In genomic region chr9:92377904-92378303, GRCh38 we compare ENCODE assay signal across 22 cellular contexts. TPM values are rescaled to one million over a fixed set of nuclear protein-coding genes. Genes with fewer than 3 reads are reported as not detected.
DNase-seq lines count a peak whose midpoint lies in the region; ATAC-seq, FAIRE-seq and TF ChIP-seq lines count a peak whose summit lies in the region.
"Had no signal": no experiment of that assay in that cellular context is flagged by ENCODE, and none has a peak within 500 bp of the region (broad histone marks: within the 10 kb centered on the region; RNA-seq: fewer than 3 reads in every experiment).

No MANE protein-coding gene starts in this region.

- H3K36me3 Mint-ChIP-seq in activated CD4-positive, alpha-beta T cell treated with anti-CD3 and anti-CD28 coated beads, Interleukin-2, amount 10 ng/mL, durations not matched to agents 24 days and 14 days (ENCODE audit: low read depth) = peaks cover 34% of the 10 kb centered on the region

- no peak overlapping the region for H2AFZ ChIP-seq in keratinocyte (ENCODE audit: control insufficient read depth, low read length)

- H3K27me3 ChIP-seq in keratinocyte (ENCODE audit: control insufficient read depth, extremely low read depth, insufficient read depth, low read length) = no peaks in the 10 kb centered on the region
- H3K27me3 ChIP-seq in vagina = no peaks in the 10 kb centered on the region
- H3K27me3 ChIP-seq: adrenal gland, breast epithelium, dorsolateral prefrontal cortex, gastrocnemius medialis, neutrophil, suprapubic skin had no signal

- H3K27ac Mint-ChIP-seq in activated CD4-positive, alpha-beta T cell treated with anti-CD3 and anti-CD28 coated beads, Interleukin-2, amount 10 ng/mL, durations not matched to agents 24 days and 14 days = peak overlapping the region; percentile 26
- H3K27ac Mint-ChIP-seq: CD4-positive, alpha-beta T cell had no signal

- H3K9me1 ChIP-seq in keratinocyte (ENCODE audit: control insufficient read depth, extremely low read depth, insufficient read depth, low read length) = no peaks in the 10 kb centered on the region

- intact Hi-C loops in activated CD4-positive, alpha-beta T cell treated with anti-CD3 and anti-CD28 coated beads, Interleukin-2, amount 10 ng/mL, durations not matched to agents 24 days and 14 days (cut with micrococcal nuclease) = no loop called here
- intact Hi-C loops in vagina (cut with DNase I) = no loop called here
- intact Hi-C loops in posterior cingulate gyrus (cut with DNase I) = no loop called here

- H3K4me3 Mint-ChIP-seq in activated CD4-positive, alpha-beta T cell treated with anti-CD3 and anti-CD28 coated beads, Interleukin-2, amount 10 ng/mL, durations not matched to agents 24 days and 14 days = no peak overlapping the region
- H3K4me3 Mint-ChIP-seq: CD4-positive, alpha-beta T cell had no signal

- H3K27me3 Mint-ChIP-seq in activated CD4-positive, alpha-beta T cell treated with anti-CD3 and anti-CD28 coated beads, Interleukin-2, amount 10 ng/mL, durations not matched to agents 24 days and 14 days = no peaks in the 10 kb centered on the region
- H3K27me3 Mint-ChIP-seq: CD4-positive, alpha-beta T cell had no signal

- H3K9me3 ChIP-seq in keratinocyte (ENCODE audit: control insufficient read depth, low read depth, low read length) (no peaks in the 10 kb centered on the region), vagina (peaks cover 2% of the 10 kb centered on the region)
- H3K9me3 ChIP-seq: neutrophil, suprapubic skin had no signal

- H3K27ac ChIP-seq in keratinocyte (ENCODE audit: control insufficient read depth, insufficient read depth, low read length) (no peak overlapping the region), vagina (peak overlapping the region; percentile 38)
- H3K27ac ChIP-seq: adrenal gland, breast epithelium, dorsolateral prefrontal cortex, gastrocnemius medialis, neutrophil, suprapubic skin had no signal

- dilution Hi-C loops in keratinocyte (cut with MboI; ENCODE audit: extremely low pct_ligation_motif_present, low sequenced_read_pairs) = no loop called here

- no peak for ATAC-seq in HG02885 (IDR thresholded peaks at IDR 0.05; ENCODE audit: poor library complexity, unreplicated experiment)
- ATAC-seq: gastrocnemius medialis, PC-3 had no signal

- H3K4me1 ChIP-seq in keratinocyte (ENCODE audit: control insufficient read depth, extremely low read depth, insufficient read depth, low read length) (no peaks in the 10 kb centered on the region), vagina (no peaks in the 10 kb centered on the region)
- H3K4me1 ChIP-seq: adrenal gland, breast epithelium, gastrocnemius medialis, suprapubic skin had no signal

- no peak for TF ChIP-seq POLR2A in vagina (IDR thresholded peaks at IDR 0.05)

- H3K36me3 ChIP-seq in keratinocyte (ENCODE audit: control insufficient read depth in 2 of 2, extremely low read depth in 1 of 2, insufficient read depth in 2 of 2, low read length in 2 of 2) = no peaks in the 10 kb centered on the region
- no peaks in the 10 kb centered on the region for H3K36me3 ChIP-seq in vagina
- H3K36me3 ChIP-seq: adrenal gland, breast epithelium, gastrocnemius medialis, neutrophil, suprapubic skin had no signal

- H3K4me3 ChIP-seq in keratinocyte (ENCODE audit: control insufficient read depth in 2 of 3, extremely low read depth in 1 of 3, insufficient read depth in 2 of 3, low read depth in 1 of 3, low read length in 3 of 3) (no peak overlapping the region), vagina (no peak overlapping the region)
- H3K4me3 ChIP-seq: adrenal gland, breast epithelium, dorsolateral prefrontal cortex, gastrocnemius medialis, suprapubic skin had no signal

- H3K9me3 Mint-ChIP-seq in activated CD4-positive, alpha-beta T cell treated with anti-CD3 and anti-CD28 coated beads, Interleukin-2, amount 10 ng/mL, durations not matched to agents 24 days and 14 days = peaks cover 9% of the 10 kb centered on the region

- FAIRE-seq in keratinocyte (lab: Jason Lieb, UNC) = peak; percentile 55

- no peak overlapping the region for H3K9ac ChIP-seq in keratinocyte (ENCODE audit: control insufficient read depth, extremely low read depth, insufficient read depth, low read length)

- H3K4me1 Mint-ChIP-seq in activated CD4-positive, alpha-beta T cell treated with anti-CD3 and anti-CD28 coated beads, Interleukin-2, amount 10 ng/mL, durations not matched to agents 24 days and 14 days = peaks cover 25% of the 10 kb centered on the region

- peak; percentile 60 for DNase-seq in activated CD4-positive, alpha-beta T cell treated with anti-CD3 and anti-CD28 coated beads, Interleukin-2, amount 10 ng/mL, durations not matched to agents 24 days and 14 days
- no peak for DNase-seq in activated CD4-positive, alpha-beta T cell treated with anti-CD3 and anti-CD28 coated beads for 48 hours
- DNase-seq in NCI-H774 (lab: John Stamatoyannopoulos, UW) = peak; percentile 34
- DNase-seq in keratinocyte (ENCODE audit: low read depth, low spot score) = no peak
- DNase-seq in vagina (ENCODE audit: extremely low spot score in 2 of 2) = no peak
- DNase-seq in posterior cingulate gyrus = no peak
- DNase-seq in NCI-H82 treated with DMSO at 0.1 percent for 48 hours (lab: John Stamatoyannopoulos, UW; ENCODE audit: unreplicated experiment) = no peak
- DNase-seq: adrenal gland; CD4-positive, alpha-beta T cell; dorsolateral prefrontal cortex; gastrocnemius medialis; KG1; midbrain; NCI-H1048; NCI-H526; PC-3; stimulated activated CD4-positive, alpha-beta T cell treated with anti-CD3 and anti-CD28 coated beads, Interleukin-15, amount 100 ng/mL, for 24 hours had no signal

- no peaks in the 10 kb centered on the region for H3K79me2 ChIP-seq in keratinocyte (ENCODE audit: control insufficient read depth, insufficient read depth, low read length)

- TF ChIP-seq CTCF in keratinocyte (optimal IDR thresholded peaks at IDR 0.05 in 1 of 3, IDR thresholded peaks at IDR 0.05 in 1 of 3, conservative IDR thresholded peaks at IDR 0.05 in 1 of 3; ENCODE audit: extremely low read depth in 1 of 3, insufficient read depth in 2 of 3, low read length in 3 of 3) (no peak), vagina (IDR thresholded peaks at IDR 0.05) (no peak)

- no peak overlapping the region for H3K4me2 ChIP-seq in keratinocyte (ENCODE audit: control insufficient read depth, extremely low read depth, insufficient read depth, low read depth, low read length)

- H4K20me1 ChIP-seq in keratinocyte (ENCODE audit: control insufficient read depth, extremely low read depth, insufficient read depth, low read length) = no peaks in the 10 kb centered on the region

RNA-seq across cellular contexts. Expression of gene OGN, which starts 26.5 kb away (rescaled TPM):
- not detected in 2 replicates for total RNA-seq in activated CD4-positive, alpha-beta T cell treated with anti-CD3 and anti-CD28 coated beads, Interleukin-2, amount 10 ng/mL, durations not matched to agents 24 days and 14 days
- not detected in 3 replicates for polyA plus RNA-seq in keratinocyte
- not detected for polyA plus RNA-seq in keratinocyte (2011; ENCODE audit: low read depth)
- not detected in 2 replicates for polyA plus RNA-seq in keratinocyte (2011; cell fraction: cytosol; rRNA removed)
- not detected in 2 replicates for polyA plus RNA-seq in keratinocyte (2011; cell fraction: nucleus; rRNA removed)
- polyA plus RNA-seq in keratinocyte (2012; ENCODE audit: low replicate concordance) = 0.14 TPM in 1 of 2 replicates, not detected in the other
- polyA minus RNA-seq in keratinocyte = not detected in 3 replicates
- polyA minus RNA-seq in keratinocyte (2011; cell fraction: cytosol; rRNA and poly(A)+ RNA removed) = not detected
- polyA minus RNA-seq in keratinocyte (2011; cell fraction: nucleus; rRNA and poly(A)+ RNA removed) = not detected in 2 replicates
- 11.5 TPM for total RNA-seq in vagina
- total RNA-seq: PC-3; T-helper 2 cell treated with Interferon-gamma antibody and Interleukin-4, amounts not matched to agents 100 ng/mL and 5 ng/mL, for 36 hours had no signal

RNA-seq across cellular contexts. Expression of gene OMD, which starts 46.4 kb away (rescaled TPM):
- total RNA-seq in activated CD4-positive, alpha-beta T cell treated with anti-CD3 and anti-CD28 coated beads, Interleukin-2, amount 10 ng/mL, durations not matched to agents 24 days and 14 days = not detected in 2 replicates
- polyA plus RNA-seq in keratinocyte = not detected in 3 replicates
- polyA plus RNA-seq in keratinocyte (2011; ENCODE audit: low read depth) = not detected
- polyA plus RNA-seq in keratinocyte (2011; cell fraction: cytosol; rRNA removed) = not detected in 2 replicates
- not detected in 2 replicates for polyA plus RNA-seq in keratinocyte (2011; cell fraction: nucleus; rRNA removed)
- polyA plus RNA-seq in keratinocyte (2012; ENCODE audit: low replicate concordance) = 0.08 TPM in 1 of 2 replicates, not detected in the other
- polyA minus RNA-seq in keratinocyte = not detected in 3 replicates
- polyA minus RNA-seq in keratinocyte (2011; cell fraction: cytosol; rRNA and poly(A)+ RNA removed) = not detected
- polyA minus RNA-seq in keratinocyte (2011; cell fraction: nucleus; rRNA and poly(A)+ RNA removed) = not detected in 2 replicates
- total RNA-seq in vagina = 10.3 TPM
- total RNA-seq: CD4-positive, alpha-beta T cell; PC-3; T-helper 2 cell treated with Interferon-gamma antibody and Interleukin-4, amounts not matched to agents 100 ng/mL and 5 ng/mL, for 36 hours had no signal

RNA-seq across cellular contexts. Expression of gene CENPP, which starts 52.2 kb away (rescaled TPM):
- 26.9 and 27.5 TPM in 2 replicates for total RNA-seq in activated CD4-positive, alpha-beta T cell treated with anti-CD3 and anti-CD28 coated beads, Interleukin-2, amount 10 ng/mL, durations not matched to agents 24 days and 14 days
- polyA plus RNA-seq in keratinocyte = 2.8 to 6.7 TPM (median 3.3 TPM) in 3 replicates
- 1.3 TPM for polyA plus RNA-seq in keratinocyte (2011; ENCODE audit: low read depth)
- polyA plus RNA-seq in keratinocyte (2011; cell fraction: cytosol; rRNA removed) = 3.3 and 4.6 TPM in 2 replicates
- polyA plus RNA-seq in keratinocyte (2011; cell fraction: nucleus; rRNA removed) = 1.5 and 2.0 TPM in 2 replicates
- 2.7 and 4.6 TPM in 2 replicates for polyA plus RNA-seq in keratinocyte (2012; ENCODE audit: low replicate concordance)
- polyA minus RNA-seq in keratinocyte = 0.75 to 3.0 TPM (median 2.0 TPM) in 3 replicates
- 2.5 TPM for polyA minus RNA-seq in keratinocyte (2011; cell fraction: cytosol; rRNA and poly(A)+ RNA removed)
- polyA minus RNA-seq in keratinocyte (2011; cell fraction: nucleus; rRNA and poly(A)+ RNA removed) = 1.2 and 7.8 TPM in 2 replicates
- total RNA-seq in vagina = 9.3 TPM

RNA-seq across cellular contexts. Expression of gene NOL8, which starts 52.8 kb away (rescaled TPM):
- 84.9 and 90.9 TPM in 2 replicates for total RNA-seq in activated CD4-positive, alpha-beta T cell treated with anti-CD3 and anti-CD28 coated beads, Interleukin-2, amount 10 ng/mL, durations not matched to agents 24 days and 14 days
- polyA plus RNA-seq in keratinocyte = 18.8 to 28.9 TPM (median 20.2 TPM) in 3 replicates
- 53.0 TPM for polyA plus RNA-seq in keratinocyte (2011; ENCODE audit: low read depth)
- 10.6 and 14.5 TPM in 2 replicates for polyA plus RNA-seq in keratinocyte (2011; cell fraction: cytosol; rRNA removed)
- 40.5 and 59.0 TPM in 2 replicates for polyA plus RNA-seq in keratinocyte (2011; cell fraction: nucleus; rRNA removed)
- 21.2 and 25.5 TPM in 2 replicates for polyA plus RNA-seq in keratinocyte (2012; ENCODE audit: low replicate concordance)
- 2.7 to 50.9 TPM (median 19.1 TPM) in 3 replicates for polyA minus RNA-seq in keratinocyte
- polyA minus RNA-seq in keratinocyte (2011; cell fraction: cytosol; rRNA and poly(A)+ RNA removed) = 14.4 TPM
- 25.6 and 50.8 TPM in 2 replicates for polyA minus RNA-seq in keratinocyte (2011; cell fraction: nucleus; rRNA and poly(A)+ RNA removed)
- 35.6 TPM for total RNA-seq in vagina

Comparison
In these comparisons a context has a peak if more than half of its experiments do, and no peak if none do; other contexts are left out.
1. DNase-seq: peak in activated CD4-positive, alpha-beta T cell treated with anti-CD3 and anti-CD28 coated beads, Interleukin-2, amount 10 ng/mL, durations not matched to agents 24 days and 14 days (single experiment) and NCI-H774 (single experiment); none in activated CD4-positive, alpha-beta T cell treated with anti-CD3 and anti-CD28 coated beads for 48 hours (single experiment), keratinocyte (single experiment), vagina (0 of 2), posterior cingulate gyrus (0 of 10) and NCI-H82 treated with DMSO at 0.1 percent for 48 hours (single experiment).
2. RNA of gene OGN, which starts 26.5 kb away (total RNA-seq): 11.5 TPM in vagina (single experiment); not detected in activated CD4-positive, alpha-beta T cell treated with anti-CD3 and anti-CD28 coated beads, Interleukin-2, amount 10 ng/mL, durations not matched to agents 24 days and 14 days; every median in the first group is over 10 times any median in the second.
3. RNA of gene OMD, which starts 46.4 kb away (total RNA-seq): 10.3 TPM in vagina (single experiment); not detected in activated CD4-positive, alpha-beta T cell treated with anti-CD3 and anti-CD28 coated beads, Interleukin-2, amount 10 ng/mL, durations not matched to agents 24 days and 14 days; every median in the first group is over 10 times any median in the second.